ENCODE assay signal across 17 cellular contexts in genomic region chr9:113562653-113563381, GRCh38.
DNase-seq lines count a peak whose midpoint lies in the region; ATAC-seq and TF ChIP-seq lines count a peak whose summit lies in the region.
"Had no signal": no experiment of that assay in that cellular context is flagged by ENCODE, and none has a peak within 500 bp of the region (broad histone marks: within the 10 kb centered on the region; RNA-seq: fewer than 3 reads in every experiment).

No MANE protein-coding gene starts in this region.

- H3K27me3 ChIP-seq in gastroesophageal sphincter, result no peaks in the 10 kb centered on the region
- H3K27me3 ChIP-seq: foreskin keratinocyte had no signal

- peaks cover 13% of the 10 kb centered on the region for H3K27me3 Mint-ChIP-seq in activated naive CD4-positive, alpha-beta T cell treated with anti-CD3 and anti-CD28 coated beads, Interleukin-2, amount 10 ng/mL, durations not matched to agents 7 days and 5 days
- H3K27me3 Mint-ChIP-seq in activated naive CD4-positive, alpha-beta T cell treated with anti-CD3 and anti-CD28 coated beads for 36 hours (ENCODE audit: low read depth), result no peaks in the 10 kb centered on the region
- no peaks in the 10 kb centered on the region for H3K27me3 Mint-ChIP-seq in neural crest cell (ENCODE audit: low read depth)
- H3K27me3 Mint-ChIP-seq in type B pancreatic cell, result peaks cover 11% of the 10 kb centered on the region

- TF ChIP-seq CTCF in gastroesophageal sphincter (IDR thresholded peaks at IDR 0.05) (no peak), neural crest cell (conservative IDR thresholded peaks at IDR 0.05) (no peak), type B pancreatic cell (conservative IDR thresholded peaks at IDR 0.05) (no peak)

- DNase-seq in activated naive CD4-positive, alpha-beta T cell treated with anti-CD3 and anti-CD28 coated beads, Interleukin-2, amount 10 ng/mL, durations not matched to agents 7 days and 5 days, result peak; percentile 8
- DNase-seq in activated naive CD4-positive, alpha-beta T cell treated with anti-CD3 and anti-CD28 coated beads for 36 hours, result no peak
- DNase-seq in neural crest cell (ENCODE audit: low read depth, low spot score) (no peak), type B pancreatic cell (ENCODE audit: extremely low spot score, unreplicated experiment) (no peak)
- DNase-seq: DMS79, foreskin keratinocyte, HCEC 1CT, NCI-H1417 treated with DMSO at 0.1 percent for 48 hours, NCI-H2171 had no signal

- ATAC-seq in gastroesophageal sphincter (no peak), HG03095 (IDR thresholded peaks at IDR 0.05; ENCODE audit: unreplicated experiment) (no peak), HG02884 (IDR thresholded peaks at IDR 0.05; ENCODE audit: unreplicated experiment) (no peak), HG02763 (IDR thresholded peaks at IDR 0.05; ENCODE audit: unreplicated experiment) (no peak)
- ATAC-seq: foreskin keratinocyte, left lobe of liver had no signal

- peaks cover 0 to 85% (median 36%) of the 10 kb centered on the region in 3 donors for H3K4me1 ChIP-seq in gastroesophageal sphincter

- no peaks in the 10 kb centered on the region for H3K9me3 Mint-ChIP-seq in activated naive CD4-positive, alpha-beta T cell treated with anti-CD3 and anti-CD28 coated beads, Interleukin-2, amount 10 ng/mL, durations not matched to agents 7 days and 5 days
- no peaks in the 10 kb centered on the region for H3K9me3 Mint-ChIP-seq in activated naive CD4-positive, alpha-beta T cell treated with anti-CD3 and anti-CD28 coated beads for 36 hours
- H3K9me3 Mint-ChIP-seq in neural crest cell (no peaks in the 10 kb centered on the region), type B pancreatic cell (no peaks in the 10 kb centered on the region)

- H3K36me3 ChIP-seq in gastroesophageal sphincter, result no peaks in the 10 kb centered on the region

- intact Hi-C loops in activated naive CD4-positive, alpha-beta T cell treated with anti-CD3 and anti-CD28 coated beads for 36 hours (cut with micrococcal nuclease), result no loop called here

- H3K36me3 Mint-ChIP-seq in activated naive CD4-positive, alpha-beta T cell treated with anti-CD3 and anti-CD28 coated beads, Interleukin-2, amount 10 ng/mL, durations not matched to agents 7 days and 5 days, result no peaks in the 10 kb centered on the region
- no peaks in the 10 kb centered on the region for H3K36me3 Mint-ChIP-seq in activated naive CD4-positive, alpha-beta T cell treated with anti-CD3 and anti-CD28 coated beads for 36 hours (ENCODE audit: low read depth)
- H3K36me3 Mint-ChIP-seq in neural crest cell (ENCODE audit: low read depth) (no peaks in the 10 kb centered on the region), type B pancreatic cell (no peaks in the 10 kb centered on the region)

- H3K4me3 ChIP-seq in gastroesophageal sphincter, result no peak overlapping the region
- H3K4me3 ChIP-seq: smooth muscle cell had no signal

- no CpG with 5 or more reads among the region's 2 CpGs for WGBS in gastroesophageal sphincter (ENCODE audit: low coverage in 1 of 2), 2 donors

- no peak for TF ChIP-seq POLR2A in gastroesophageal sphincter (IDR thresholded peaks at IDR 0.05)

- H3K27ac ChIP-seq in gastroesophageal sphincter, result peak overlapping the region in 3 of 4 donors; percentile 87 to 90 (median 88)
- H3K27ac ChIP-seq: C4-2B, foreskin keratinocyte, parathyroid adenoma had no signal

- H3K4me3 Mint-ChIP-seq in activated naive CD4-positive, alpha-beta T cell treated with anti-CD3 and anti-CD28 coated beads, Interleukin-2, amount 10 ng/mL, durations not matched to agents 7 days and 5 days, result no peak overlapping the region
- H3K4me3 Mint-ChIP-seq in activated naive CD4-positive, alpha-beta T cell treated with anti-CD3 and anti-CD28 coated beads for 36 hours, result no peak overlapping the region
- H3K4me3 Mint-ChIP-seq in neural crest cell (peak overlapping the region; percentile 8), type B pancreatic cell (no peak overlapping the region)

- no peaks in the 10 kb centered on the region for H3K9me3 ChIP-seq in gastroesophageal sphincter

- CTCF ChIA-PET in activated naive CD4-positive, alpha-beta T cell treated with anti-CD3 and anti-CD28 coated beads, Interleukin-2, amount 10 ng/mL, durations not matched to agents 7 days and 5 days (lab: Charles Lee), result no interaction called here
- CTCF ChIA-PET in activated naive CD4-positive, alpha-beta T cell treated with anti-CD3 and anti-CD28 coated beads for 36 hours (lab: Charles Lee), result interaction anchor here (1.6 kb wide), 1 partner anchor 14 kb away, joined by 3 read pairs; no protein-coding TSS in a partner anchor

- TF ChIP-seq EP300 in gastroesophageal sphincter (IDR thresholded peaks at IDR 0.05), result no peak

- H3K4me1 Mint-ChIP-seq in activated naive CD4-positive, alpha-beta T cell treated with anti-CD3 and anti-CD28 coated beads, Interleukin-2, amount 10 ng/mL, durations not matched to agents 7 days and 5 days, result peaks cover 18% of the 10 kb centered on the region
- peaks cover 5% of the 10 kb centered on the region for H3K4me1 Mint-ChIP-seq in activated naive CD4-positive, alpha-beta T cell treated with anti-CD3 and anti-CD28 coated beads for 36 hours (ENCODE audit: low read depth)
- peaks cover 35% of the 10 kb centered on the region for H3K4me1 Mint-ChIP-seq in neural crest cell
- peaks cover 13% of the 10 kb centered on the region for H3K4me1 Mint-ChIP-seq in type B pancreatic cell (ENCODE audit: unreplicated experiment)

- H3K27ac Mint-ChIP-seq in activated naive CD4-positive, alpha-beta T cell treated with anti-CD3 and anti-CD28 coated beads, Interleukin-2, amount 10 ng/mL, durations not matched to agents 7 days and 5 days, result no peak overlapping the region
- no peak overlapping the region for H3K27ac Mint-ChIP-seq in activated naive CD4-positive, alpha-beta T cell treated with anti-CD3 and anti-CD28 coated beads for 36 hours
- H3K27ac Mint-ChIP-seq in neural crest cell (ENCODE audit: unreplicated experiment), result no peak overlapping the region
- H3K27ac Mint-ChIP-seq in type B pancreatic cell, result peak overlapping the region; percentile 60
